ENCODE assay signal across 1 cellular context in the genomic region with DNA sequence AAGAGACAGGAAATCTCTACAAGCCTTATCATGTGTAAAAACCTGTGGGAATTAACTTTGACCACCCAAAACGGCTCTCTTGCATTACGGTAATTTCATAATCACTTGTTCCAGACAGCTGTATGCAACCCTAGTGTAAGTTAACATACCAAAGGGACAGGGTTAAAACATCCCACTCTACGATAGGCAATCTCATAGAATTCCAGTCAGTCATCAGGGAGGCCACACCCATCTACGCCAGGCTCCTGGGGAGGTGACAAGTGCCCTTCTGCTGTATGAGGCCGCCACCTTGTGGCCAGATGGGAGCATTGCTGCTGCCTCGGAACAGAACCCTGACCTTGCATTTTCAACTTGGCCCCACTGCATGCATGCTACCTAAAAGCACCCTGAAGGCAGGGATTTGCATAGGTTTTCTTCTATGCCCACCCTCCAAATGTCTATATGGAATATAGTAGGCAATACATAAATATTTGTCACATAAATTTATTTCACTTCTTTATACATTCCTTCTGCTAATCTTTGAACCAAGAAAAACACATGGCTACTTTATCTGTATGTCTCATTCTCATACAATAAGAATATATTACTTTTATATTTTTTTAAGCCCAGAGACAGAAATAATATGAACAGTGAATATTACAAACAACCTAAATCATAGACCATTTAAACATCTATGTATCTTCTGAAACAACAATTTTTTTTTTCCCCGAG.
TF ChIP-seq lines count a peak whose summit lies in the region.

No MANE protein-coding gene starts in this region.

TF ChIP-seq in HepG2, 621 proteins besides CTCF, POLR2A, EP300 and RAD21 (continued from another document and continues in another):
- TF ChIP-seq, protein P1, sequence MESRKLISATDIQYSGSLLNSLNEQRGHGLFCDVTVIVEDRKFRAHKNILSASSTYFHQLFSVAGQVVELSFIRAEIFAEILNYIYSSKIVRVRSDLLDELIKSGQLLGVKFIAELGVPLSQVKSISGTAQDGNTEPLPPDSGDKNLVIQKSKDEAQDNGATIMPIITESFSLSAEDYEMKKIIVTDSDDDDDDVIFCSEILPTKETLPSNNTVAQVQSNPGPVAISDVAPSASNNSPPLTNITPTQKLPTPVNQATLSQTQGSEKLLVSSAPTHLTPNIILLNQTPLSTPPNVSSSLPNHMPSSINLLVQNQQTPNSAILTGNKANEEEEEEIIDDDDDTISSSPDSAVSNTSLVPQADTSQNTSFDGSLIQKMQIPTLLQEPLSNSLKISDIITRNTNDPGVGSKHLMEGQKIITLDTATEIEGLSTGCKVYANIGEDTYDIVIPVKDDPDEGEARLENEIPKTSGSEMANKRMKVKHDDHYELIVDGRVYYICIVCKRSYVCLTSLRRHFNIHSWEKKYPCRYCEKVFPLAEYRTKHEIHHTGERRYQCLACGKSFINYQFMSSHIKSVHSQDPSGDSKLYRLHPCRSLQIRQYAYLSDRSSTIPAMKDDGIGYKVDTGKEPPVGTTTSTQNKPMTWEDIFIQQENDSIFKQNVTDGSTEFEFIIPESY (CRISPR knock-in tag; IDR thresholded peaks at IDR 0.05) = peak; percentile 72; the same call in 1 of the 2 replicates
- peak; percentile 76 for TF ChIP-seq ZBTB38 (CRISPR knock-in tag; IDR thresholded peaks at IDR 0.05)
- peak; percentile 35; the same call in 1 of the 2 replicates for TF ChIP-seq FOXC1 (CRISPR knock-in tag; IDR thresholded peaks at IDR 0.05; ENCODE audit: borderline replicate concordance)
- TF ChIP-seq ZSCAN20 (CRISPR knock-in tag; IDR thresholded peaks at IDR 0.05; ENCODE audit: borderline replicate concordance) = no peak
- no peak for TF ChIP-seq ZNF713 (CRISPR knock-in tag; IDR thresholded peaks at IDR 0.05)
- no peak for TF ChIP-seq ZSCAN21 (CRISPR knock-in tag; IDR thresholded peaks at IDR 0.05; ENCODE audit: borderline replicate concordance)
- TF ChIP-seq ZNF75D (CRISPR knock-in tag; IDR thresholded peaks at IDR 0.05; ENCODE audit: borderline replicate concordance) = no peak
- peak; percentile 96 to 99 for TF ChIP-seq MAFK (conservative IDR thresholded peaks at IDR 0.05 in 1 of 2, IDR thresholded peaks at IDR 0.05 in 1 of 2; ENCODE audit: low read length in 2 of 2)
- no peak for TF ChIP-seq KDM6A (CRISPR knock-in tag; IDR thresholded peaks at IDR 0.05; ENCODE audit: low read depth)
- TF ChIP-seq ZNF589 (CRISPR knock-in tag; conservative IDR thresholded peaks at IDR 0.05) = no peak
- peak; percentile 93 for TF ChIP-seq TEAD3 (CRISPR knock-in tag; optimal IDR thresholded peaks at IDR 0.05; ENCODE audit: borderline replicate concordance)
- no peak for TF ChIP-seq SMAD9 (CRISPR knock-in tag; IDR thresholded peaks at IDR 0.05)
- TF ChIP-seq NAIF1 (CRISPR knock-in tag; IDR thresholded peaks at IDR 0.05; ENCODE audit: borderline replicate concordance) = no peak
- TF ChIP-seq MAFF (IDR thresholded peaks at IDR 0.05; ENCODE audit: low read depth, low read length) = peak; percentile 97
- no peak for TF ChIP-seq ZNF256 (CRISPR knock-in tag; conservative IDR thresholded peaks at IDR 0.05)
- no peak for TF ChIP-seq TBL1XR1 (IDR thresholded peaks at IDR 0.05; ENCODE audit: borderline replicate concordance, low read length, partially characterized antibody)
- peak; percentile 56; the same call in 1 of the 2 replicates for TF ChIP-seq ESRRA (CRISPR knock-in tag; IDR thresholded peaks at IDR 0.05; ENCODE audit: low read depth)
- TF ChIP-seq RELA (CRISPR knock-in tag; IDR thresholded peaks at IDR 0.05) = 0 out of 2 replicates have a peak, but pooled peaks have one; percentile 45
- TF ChIP-seq ERF (CRISPR knock-in tag; IDR thresholded peaks at IDR 0.05) = peak; percentile 82
- TF ChIP-seq ZNF17 (CRISPR knock-in tag; IDR thresholded peaks at IDR 0.05) = no peak
- TF ChIP-seq ZFP82 (CRISPR knock-in tag; IDR thresholded peaks at IDR 0.05; ENCODE audit: borderline replicate concordance) = no peak
- no peak for TF ChIP-seq HHEX (CRISPR knock-in tag; IDR thresholded peaks at IDR 0.05)
- TF ChIP-seq ZNF264 (CRISPR knock-in tag; IDR thresholded peaks at IDR 0.05) = no peak
- peak; percentile 97 for TF ChIP-seq SMC3 (IDR thresholded peaks at IDR 0.05; ENCODE audit: low read length)
- TF ChIP-seq SMYD3 (CRISPR knock-in tag; IDR thresholded peaks at IDR 0.05) = no peak
- TF ChIP-seq SAP130 (CRISPR knock-in tag; IDR thresholded peaks at IDR 0.05; ENCODE audit: low read depth) = peak; percentile 70
- no peak for TF ChIP-seq DR1 (CRISPR knock-in tag; IDR thresholded peaks at IDR 0.05)
- peak; percentile 37; the same call in 1 of the 2 replicates for TF ChIP-seq SOX5 (CRISPR knock-in tag; IDR thresholded peaks at IDR 0.05; ENCODE audit: borderline replicate concordance)
- 0 out of 2 replicates have a peak, but pooled peaks have one; percentile 60 for TF ChIP-seq CBX5 (CRISPR knock-in tag; IDR thresholded peaks at IDR 0.05; ENCODE audit: borderline replicate concordance)
- no peak for TF ChIP-seq NFRKB (IDR thresholded peaks at IDR 0.05)
- TF ChIP-seq ZNF782 (CRISPR knock-in tag; IDR thresholded peaks at IDR 0.05; ENCODE audit: borderline replicate concordance) = no peak
- TF ChIP-seq NCOA5 (CRISPR knock-in tag; IDR thresholded peaks at IDR 0.05) = no peak
- TF ChIP-seq PHF5A (CRISPR knock-in tag; IDR thresholded peaks at IDR 0.05; ENCODE audit: low read depth, unreplicated experiment) = no peak
- TF ChIP-seq, protein P2, sequence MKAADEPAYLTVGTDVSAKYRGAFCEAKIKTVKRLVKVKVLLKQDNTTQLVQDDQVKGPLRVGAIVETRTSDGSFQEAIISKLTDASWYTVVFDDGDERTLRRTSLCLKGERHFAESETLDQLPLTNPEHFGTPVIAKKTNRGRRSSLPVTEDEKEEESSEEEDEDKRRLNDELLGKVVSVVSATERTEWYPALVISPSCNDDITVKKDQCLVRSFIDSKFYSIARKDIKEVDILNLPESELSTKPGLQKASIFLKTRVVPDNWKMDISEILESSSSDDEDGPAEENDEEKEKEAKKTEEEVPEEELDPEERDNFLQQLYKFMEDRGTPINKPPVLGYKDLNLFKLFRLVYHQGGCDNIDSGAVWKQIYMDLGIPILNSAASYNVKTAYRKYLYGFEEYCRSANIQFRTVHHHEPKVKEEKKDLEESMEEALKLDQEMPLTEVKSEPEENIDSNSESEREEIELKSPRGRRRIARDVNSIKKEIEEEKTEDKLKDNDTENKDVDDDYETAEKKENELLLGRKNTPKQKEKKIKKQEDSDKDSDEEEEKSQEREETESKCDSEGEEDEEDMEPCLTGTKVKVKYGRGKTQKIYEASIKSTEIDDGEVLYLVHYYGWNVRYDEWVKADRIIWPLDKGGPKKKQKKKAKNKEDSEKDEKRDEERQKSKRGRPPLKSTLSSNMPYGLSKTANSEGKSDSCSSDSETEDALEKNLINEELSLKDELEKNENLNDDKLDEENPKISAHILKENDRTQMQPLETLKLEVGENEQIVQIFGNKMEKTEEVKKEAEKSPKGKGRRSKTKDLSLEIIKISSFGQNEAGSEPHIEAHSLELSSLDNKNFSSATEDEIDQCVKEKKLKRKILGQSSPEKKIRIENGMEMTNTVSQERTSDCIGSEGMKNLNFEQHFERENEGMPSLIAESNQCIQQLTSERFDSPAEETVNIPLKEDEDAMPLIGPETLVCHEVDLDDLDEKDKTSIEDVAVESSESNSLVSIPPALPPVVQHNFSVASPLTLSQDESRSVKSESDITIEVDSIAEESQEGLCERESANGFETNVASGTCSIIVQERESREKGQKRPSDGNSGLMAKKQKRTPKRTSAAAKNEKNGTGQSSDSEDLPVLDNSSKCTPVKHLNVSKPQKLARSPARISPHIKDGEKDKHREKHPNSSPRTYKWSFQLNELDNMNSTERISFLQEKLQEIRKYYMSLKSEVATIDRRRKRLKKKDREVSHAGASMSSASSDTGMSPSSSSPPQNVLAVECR (CRISPR knock-in tag; IDR thresholded peaks at IDR 0.05; ENCODE audit: borderline replicate concordance) = peak; percentile 24; the same call in 1 of the 2 replicates
- TF ChIP-seq KDM1A (CRISPR knock-in tag; IDR thresholded peaks at IDR 0.05) = no peak
- peak; percentile 73 for TF ChIP-seq XRCC5 (optimal IDR thresholded peaks at IDR 0.05; ENCODE audit: low read length)
- 0 out of 2 replicates have a peak, but pooled peaks have one; percentile 48 for TF ChIP-seq CBFB (CRISPR knock-in tag; IDR thresholded peaks at IDR 0.05)
- no peak for TF ChIP-seq ZNF274 (CRISPR knock-in tag; IDR thresholded peaks at IDR 0.05)
- TF ChIP-seq TBX2 (CRISPR knock-in tag; IDR thresholded peaks at IDR 0.05; ENCODE audit: borderline replicate concordance) = peak; percentile 40; the same call in 1 of the 2 replicates
- TF ChIP-seq ARID2 (CRISPR knock-in tag; IDR thresholded peaks at IDR 0.05; ENCODE audit: borderline replicate concordance) = no peak
- no peak for TF ChIP-seq RFX1 (IDR thresholded peaks at IDR 0.05)
- TF ChIP-seq KAT8 (CRISPR knock-in tag; IDR thresholded peaks at IDR 0.05) = peak; percentile 54; the same call in 1 of the 2 replicates
- TF ChIP-seq PHB2 (IDR thresholded peaks at IDR 0.05; ENCODE audit: partially characterized antibody) = no peak
- no peak for TF ChIP-seq HMGA1 (CRISPR knock-in tag; conservative IDR thresholded peaks at IDR 0.05)
- TF ChIP-seq MAZ (IDR thresholded peaks at IDR 0.05; ENCODE audit: borderline replicate concordance, low read depth, low read length) = no peak
- 0 out of 2 replicates have a peak, but pooled peaks have one; percentile 47 for TF ChIP-seq MAZ (CRISPR knock-in tag; IDR thresholded peaks at IDR 0.05; ENCODE audit: low read depth)
- no peak for TF ChIP-seq SOX6 (IDR thresholded peaks at IDR 0.05)
- TF ChIP-seq SOX6 (CRISPR knock-in tag; IDR thresholded peaks at IDR 0.05) = peak; percentile 43; the same call in 1 of the 2 replicates
- TF ChIP-seq, protein P3, sequence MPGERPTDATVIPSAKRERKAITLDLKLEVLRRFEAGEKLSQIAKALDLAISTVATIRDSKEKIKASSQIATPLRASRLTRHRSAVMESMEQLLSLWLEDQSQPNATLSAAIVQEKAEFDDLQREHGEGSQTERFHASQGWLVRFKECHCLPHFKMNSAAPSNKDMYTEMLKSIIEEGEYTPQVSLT (CRISPR knock-in tag; IDR thresholded peaks at IDR 0.05; ENCODE audit: borderline replicate concordance, low read depth) = no peak
- TF ChIP-seq, protein P4, sequence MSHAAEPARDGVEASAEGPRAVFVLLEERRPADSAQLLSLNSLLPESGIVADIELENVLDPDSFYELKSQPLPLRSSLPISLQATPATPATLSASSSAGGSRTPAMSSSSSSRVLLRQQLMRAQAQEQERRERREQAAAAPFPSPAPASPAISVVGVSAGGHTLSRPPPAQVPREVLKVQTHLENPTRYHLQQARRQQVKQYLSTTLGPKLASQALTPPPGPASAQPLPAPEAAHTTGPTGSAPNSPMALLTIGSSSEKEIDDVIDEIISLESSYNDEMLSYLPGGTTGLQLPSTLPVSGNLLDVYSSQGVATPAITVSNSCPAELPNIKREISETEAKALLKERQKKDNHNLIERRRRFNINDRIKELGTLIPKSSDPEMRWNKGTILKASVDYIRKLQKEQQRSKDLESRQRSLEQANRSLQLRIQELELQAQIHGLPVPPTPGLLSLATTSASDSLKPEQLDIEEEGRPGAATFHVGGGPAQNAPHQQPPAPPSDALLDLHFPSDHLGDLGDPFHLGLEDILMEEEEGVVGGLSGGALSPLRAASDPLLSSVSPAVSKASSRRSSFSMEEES (CRISPR knock-in tag; IDR thresholded peaks at IDR 0.05) = 0 out of 2 replicates have a peak, but pooled peaks have one; percentile 50
- TF ChIP-seq, protein P5, sequence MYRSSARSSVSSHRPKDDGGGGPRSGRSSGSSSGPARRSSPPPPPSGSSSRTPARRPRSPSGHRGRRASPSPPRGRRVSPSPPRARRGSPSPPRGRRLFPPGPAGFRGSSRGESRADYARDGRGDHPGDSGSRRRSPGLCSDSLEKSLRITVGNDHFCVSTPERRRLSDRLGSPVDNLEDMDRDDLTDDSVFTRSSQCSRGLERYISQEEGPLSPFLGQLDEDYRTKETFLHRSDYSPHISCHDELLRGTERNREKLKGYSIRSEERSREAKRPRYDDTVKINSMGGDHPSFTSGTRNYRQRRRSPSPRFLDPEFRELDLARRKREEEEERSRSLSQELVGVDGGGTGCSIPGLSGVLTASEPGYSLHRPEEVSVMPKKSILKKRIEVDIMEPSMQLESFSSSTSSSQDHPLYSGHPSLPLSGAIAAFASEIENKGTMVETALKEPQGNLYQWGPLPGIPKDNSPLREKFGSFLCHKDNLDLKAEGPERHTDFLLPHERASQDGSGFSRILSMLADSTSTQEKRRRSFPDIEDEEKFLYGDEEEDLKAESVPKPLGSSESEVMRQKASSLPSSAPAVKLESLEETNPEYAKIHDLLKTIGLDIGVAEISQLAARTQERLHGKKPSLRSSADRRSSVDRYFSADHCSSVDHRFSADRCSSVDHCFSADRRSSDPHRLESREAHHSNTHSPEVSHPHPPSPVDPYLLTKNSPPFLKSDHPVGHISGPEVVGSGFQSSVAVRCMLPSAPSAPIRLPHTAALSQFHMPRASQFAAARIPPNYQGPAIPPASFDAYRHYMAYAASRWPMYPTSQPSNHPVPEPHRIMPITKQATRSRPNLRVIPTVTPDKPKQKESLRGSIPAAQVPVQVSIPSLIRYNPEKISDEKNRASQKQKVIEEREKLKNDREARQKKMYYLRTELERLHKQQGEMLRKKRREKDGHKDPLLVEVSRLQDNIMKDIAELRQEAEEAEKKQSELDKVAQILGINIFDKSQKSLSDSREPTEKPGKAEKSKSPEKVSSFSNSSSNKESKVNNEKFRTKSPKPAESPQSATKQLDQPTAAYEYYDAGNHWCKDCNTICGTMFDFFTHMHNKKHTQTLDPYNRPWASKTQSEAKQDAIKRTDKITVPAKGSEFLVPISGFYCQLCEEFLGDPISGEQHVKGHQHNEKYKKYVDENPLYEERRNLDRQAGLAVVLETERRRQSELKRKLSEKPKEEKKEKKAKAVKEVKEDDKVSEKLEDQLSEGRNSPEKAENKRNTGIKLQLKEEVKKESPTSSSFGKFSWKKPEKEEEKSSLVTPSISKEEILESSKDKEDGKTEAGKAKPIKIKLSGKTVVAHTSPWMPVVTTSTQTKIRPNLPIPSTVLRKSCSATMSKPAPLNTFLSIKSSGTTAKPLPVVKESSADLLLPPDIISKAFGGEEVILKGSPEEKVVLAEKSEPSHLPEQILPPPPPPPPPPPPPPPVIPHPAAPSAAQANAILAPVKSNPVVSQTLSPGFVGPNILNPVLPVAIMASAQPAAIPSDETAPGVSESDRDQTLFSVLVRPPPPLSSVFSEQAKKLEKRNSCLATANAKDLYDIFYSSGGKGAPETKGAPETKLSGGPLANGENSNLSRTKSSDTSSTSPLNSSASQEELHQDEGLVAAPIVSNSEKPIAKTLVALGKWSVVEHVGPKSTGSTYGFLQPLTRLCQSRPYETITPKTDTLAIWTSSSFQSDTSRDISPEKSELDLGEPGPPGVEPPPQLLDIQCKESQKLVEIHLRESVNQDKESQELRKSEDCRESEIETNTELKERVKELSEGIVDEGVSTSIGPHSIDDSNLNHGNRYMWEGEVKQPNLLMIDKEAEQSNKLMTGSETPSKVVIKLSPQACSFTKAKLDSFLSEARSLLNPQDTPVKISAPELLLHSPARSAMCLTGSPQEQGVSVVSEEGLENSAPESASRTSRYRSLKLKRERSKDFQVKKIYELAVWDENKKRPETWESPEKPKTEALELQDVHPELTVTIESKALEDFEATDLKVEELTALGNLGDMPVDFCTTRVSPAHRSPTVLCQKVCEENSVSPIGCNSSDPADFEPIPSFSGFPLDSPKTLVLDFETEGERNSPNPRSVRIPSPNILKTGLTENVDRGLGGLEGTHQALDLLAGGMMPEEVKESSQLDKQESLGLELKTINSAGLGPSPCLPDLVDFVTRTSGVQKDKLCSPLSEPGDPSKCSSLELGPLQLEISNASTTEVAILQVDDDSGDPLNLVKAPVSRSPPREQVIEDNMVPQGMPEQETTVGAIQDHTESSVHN (CRISPR knock-in tag; IDR thresholded peaks at IDR 0.05) = no peak
- TF ChIP-seq AHR (CRISPR knock-in tag; IDR thresholded peaks at IDR 0.05) = peak; percentile 74; the same call in 1 of the 2 replicates
- TF ChIP-seq MZF1 (CRISPR knock-in tag; IDR thresholded peaks at IDR 0.05; ENCODE audit: borderline replicate concordance) = no peak
- TF ChIP-seq ADNP (CRISPR knock-in tag; IDR thresholded peaks at IDR 0.05) = no peak
